In the genomic region with DNA sequence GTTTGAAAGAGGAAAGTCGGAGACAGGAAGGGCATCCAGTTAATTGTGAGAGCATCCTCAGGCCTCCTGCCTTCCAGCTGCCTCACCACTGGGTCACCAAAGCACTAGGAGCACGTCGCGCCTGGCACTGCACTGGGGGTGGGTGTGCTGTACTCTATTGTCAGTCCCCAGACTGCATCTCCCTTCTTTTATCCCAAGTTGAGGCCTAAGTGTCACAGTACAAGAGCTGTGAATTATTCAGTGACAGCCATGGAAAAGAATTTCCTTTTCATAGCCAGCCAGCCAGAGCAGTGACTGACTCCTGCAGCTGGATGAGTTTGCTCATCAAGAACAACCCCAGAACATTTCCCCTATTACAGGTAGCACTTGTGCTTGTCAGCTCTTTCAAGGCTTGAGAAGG, we compare ENCODE assay signal across 11 cellular contexts. TPM values are rescaled to one million over a fixed set of nuclear protein-coding genes. Genes with fewer than 3 reads are reported as not detected.
DNase-seq lines count a peak whose midpoint lies in the region; ATAC-seq, FAIRE-seq and TF ChIP-seq lines count a peak whose summit lies in the region.
"Had no signal": no experiment of that assay in that cellular context is flagged by ENCODE, and none has a peak within 500 bp of the region (broad histone marks: within the 10 kb centered on the region; RNA-seq: fewer than 3 reads in every experiment).

No MANE protein-coding gene starts in this region.

- no peaks in the 10 kb centered on the region for H3K9me3 ChIP-seq in HepG2 (ENCODE audit: low read length)
- H3K9me3 ChIP-seq in right lobe of liver = no peaks in the 10 kb centered on the region
- H3K9me3 ChIP-seq in uterus = no peaks in the 10 kb centered on the region
- H3K9me3 ChIP-seq in tibial nerve = no peaks in the 10 kb centered on the region
- H3K9me3 ChIP-seq: HAP-1 had no signal

- H3K27ac ChIP-seq in HepG2 (ENCODE audit: extremely low read length, insufficient read depth, low read length) (peak overlapping the region; percentile 65), right lobe of liver (no peak overlapping the region), uterus (peak overlapping the region; percentile 25 to 66), tibial nerve (peak overlapping the region in 2 of 4 donors; percentile 12 to 33)

- H3K27me3 ChIP-seq in HepG2 (ENCODE audit: control insufficient read depth in 1 of 2, insufficient read depth in 2 of 2, low read length in 2 of 2) (no peaks in the 10 kb centered on the region), right lobe of liver (no peaks in the 10 kb centered on the region), bronchial epithelial cell (ENCODE audit: control insufficient read depth, insufficient read depth, low read length) (no peaks in the 10 kb centered on the region), uterus (no peaks in the 10 kb centered on the region), tibial nerve (no peaks in the 10 kb centered on the region)

- H3K4me1 ChIP-seq in HepG2 (ENCODE audit: insufficient read depth, low read length) = peaks cover 37% of the 10 kb centered on the region
- peaks cover 0 to 14% (median 7%) of the 10 kb centered on the region in 4 donors for H3K4me1 ChIP-seq in right lobe of liver
- no peaks in the 10 kb centered on the region for H3K4me1 ChIP-seq in uterus
- peaks cover 0 to 49% (median 15%) of the 10 kb centered on the region in 4 donors for H3K4me1 ChIP-seq in tibial nerve
- H3K4me1 ChIP-seq: HAP-1 had no signal

- no peak for TF ChIP-seq CTCF in HepG2 (CRISPR knock-in tag; IDR thresholded peaks at IDR 0.05)
- no peak for TF ChIP-seq CTCF in right lobe of liver (IDR thresholded peaks at IDR 0.05)
- TF ChIP-seq CTCF in bronchial epithelial cell (IDR thresholded peaks at IDR 0.05; ENCODE audit: insufficient read depth, low read length, severe bottlenecking) = no peak
- no peak for TF ChIP-seq CTCF in uterus (IDR thresholded peaks at IDR 0.05)
- TF ChIP-seq CTCF in tibial nerve (IDR thresholded peaks at IDR 0.05) = no peak

- DNase-seq in HepG2 (ENCODE audit: low spot score) = no peak
- DNase-seq in right lobe of liver = no peak
- peak; percentile 30 for DNase-seq in bronchial epithelial cell (ENCODE audit: low read depth)
- DNase-seq in midbrain (lab: John Stamatoyannopoulos, UW) = peak; percentile 46
- no peak for DNase-seq in uterus
- no peak for DNase-seq in DMS79 (lab: John Stamatoyannopoulos, UW)
- DNase-seq in NCI-H1092 (lab: John Stamatoyannopoulos, UW) = no peak
- no peak for DNase-seq in tibial nerve (ENCODE audit: low spot score in 2 of 2)
- DNase-seq: effector CD4-positive, alpha-beta T cell; stimulated activated CD4-positive, alpha-beta T cell treated with anti-CD3 and anti-CD28 coated beads, Interleukin-1b, Interleukin-23, amount 100 ng/mL, for 48 hours had no signal

- H3K4me3 ChIP-seq in HepG2 (replicated peaks in 1 of 3; ENCODE audit: insufficient read depth in 1 of 3, low read depth in 2 of 3, low read length in 3 of 3) (no peak overlapping the region), right lobe of liver (no peak overlapping the region), bronchial epithelial cell (ENCODE audit: low read depth, low read length) (no peak overlapping the region), uterus (no peak overlapping the region), tibial nerve (no peak overlapping the region)
- H3K4me3 ChIP-seq: HAP-1 had no signal

- intact Hi-C loops in HepG2 (cut with micrococcal nuclease; ENCODE audit: unreplicated experiment) = no loop called here
- intact Hi-C loops in right lobe of liver (cut with DNase I) = loop anchor here in 1 of 2 donors (10.0 kb wide), 1 partner anchor 118 kb away; no protein-coding TSS in a partner anchor
- intact Hi-C loops in uterus (cut with DNase I; ENCODE audit: low total_unique reads) = loop anchor here (10.0 kb wide), 1 partner anchor 118 kb away; no protein-coding TSS in a partner anchor

- TF ChIP-seq EP300 in HepG2 (IDR thresholded peaks at IDR 0.05; ENCODE audit: low read depth in 2 of 2, low read length in 2 of 2) = no peak
- TF ChIP-seq EP300 in HepG2 (CRISPR knock-in tag; IDR thresholded peaks at IDR 0.05; ENCODE audit: borderline replicate concordance) = no peak
- no peak for TF ChIP-seq EP300 in tibial nerve (IDR thresholded peaks at IDR 0.05)

- WGBS in HepG2 (ENCODE audit: low lambda C conversion rate) = 93% methylated on average over 4 of the region's 4 CpGs
- WGBS in right lobe of liver (ENCODE audit: insufficient coverage, low coverage, low lambda C conversion rate, missing lambda C conversion rate) = 40% methylated on average over 1 of the region's 4 CpGs
- WGBS in tibial nerve, 2 donors = 37 to 46% methylated on average over 4 of the region's 4 CpGs

- POLR2A ChIA-PET in HepG2 (lab: Yijun Ruan, JAX) = interaction anchor here (0.8 to 4.7 kb wide), 3 partner anchors 15 to 51 kb away, joined by 3 to 62 read pairs (median 4); a partner anchor contains a TSS

- no peak for TF ChIP-seq RAD21 in HepG2 (CRISPR knock-in tag; IDR thresholded peaks at IDR 0.05)

- CTCF ChIA-PET in HepG2 (lab: Yijun Ruan, JAX; ENCODE audit: low intra/inter-chr PET ratio, low total read pairs) = no interaction called here

- H4K20me1 ChIP-seq in HepG2 (ENCODE audit: insufficient read depth, low read length) = peaks cover 9% of the 10 kb centered on the region; the same call in 1 of the 2 replicates

- H3K36me3 ChIP-seq in HepG2 (replicated peaks in 1 of 2; ENCODE audit: control insufficient read depth in 1 of 2, insufficient read depth in 2 of 2, low read length in 2 of 2) = peaks cover 36 to 91% of the 10 kb centered on the region in 2 experiments
- peaks cover 7 to 91% (median 31%) of the 10 kb centered on the region in 4 donors for H3K36me3 ChIP-seq in right lobe of liver
- peaks cover 47% of the 10 kb centered on the region for H3K36me3 ChIP-seq in bronchial epithelial cell (ENCODE audit: control insufficient read depth, insufficient read depth, low read length)
- no peaks in the 10 kb centered on the region for H3K36me3 ChIP-seq in uterus
- H3K36me3 ChIP-seq in tibial nerve = peaks cover 7 to 98% (median 35%) of the 10 kb centered on the region in 3 donors

- H2AFZ ChIP-seq in HepG2 (ENCODE audit: low read length) = no peak overlapping the region

- FAIRE-seq in HepG2 (lab: Jason Lieb, UNC) = no peak
- no peak for FAIRE-seq in bronchial epithelial cell (lab: Jason Lieb, UNC)

- H3K4me2 ChIP-seq in HepG2 (ENCODE audit: low read depth, low read length) = peak overlapping the region; percentile 33

- H3K9ac ChIP-seq in HepG2 (ENCODE audit: insufficient read depth, low read depth, low read length) = no peak overlapping the region

- no TSS peak for BruUV-seq in HepG2 (replicated peaks; lab: Mats Ljungman, UMichigan)

- H3K79me2 ChIP-seq in HepG2 (ENCODE audit: insufficient read depth, low read length) = peaks cover 21% of the 10 kb centered on the region

- no peak for TF ChIP-seq POLR2A in HepG2 (IDR thresholded peaks at IDR 0.05; ENCODE audit: insufficient read depth in 1 of 2, low read depth in 2 of 2, low read length in 2 of 2)
- no peak for TF ChIP-seq POLR2A in right lobe of liver (IDR thresholded peaks at IDR 0.05)
- no peak for TF ChIP-seq POLR2A in uterus (IDR thresholded peaks at IDR 0.05)
- TF ChIP-seq POLR2A in tibial nerve (IDR thresholded peaks at IDR 0.05) = no peak

- in situ Hi-C loops in HepG2 (cut with HindIII; ENCODE audit: extremely low pct_ligation_motif_present, low pct_unique_long_range_greater_than_20kb) = no loop called here

- peak; percentile 40 for ATAC-seq in HepG2
- no peak for ATAC-seq in right lobe of liver

RNA-seq across cellular contexts. Expression of a gene that starts 16.3 kb away (rescaled TPM):
- 222 and 227 TPM in 2 replicates for total RNA-seq in HepG2 (2016; rRNA removed; fragmentation: Illumina TruSeq; extraction: Trizol)
- total RNA-seq in HepG2 (2016; cell fraction: cytosol; rRNA removed; fragmentation: Illumina TruSeq; extraction: Trizol; ENCODE audit: low read depth) = 77.4 and 77.5 TPM in 2 replicates
- 223 and 230 TPM in 2 replicates for total RNA-seq in HepG2 (2016; cell fraction: insoluble cytoplasmic fraction; rRNA removed; fragmentation: Illumina TruSeq; extraction: Trizol)
- 134 and 142 TPM in 2 replicates for total RNA-seq in HepG2 (2016; cell fraction: membrane; rRNA removed; fragmentation: Illumina TruSeq; extraction: Trizol)
- 66.4 and 74.6 TPM in 2 replicates for total RNA-seq in HepG2 (2016; cell fraction: nucleus; rRNA removed; fragmentation: Illumina TruSeq; extraction: Trizol)
- 110 and 143 TPM in 2 replicates for polyA plus RNA-seq in HepG2 (2011; rRNA removed)
- 131 and 141 TPM in 2 replicates for polyA plus RNA-seq in HepG2 (2011; cell fraction: cytosol; rRNA removed)
- 33.5 and 40.0 TPM in 2 replicates for polyA plus RNA-seq in HepG2 (2011; cell fraction: nucleus; rRNA removed)
- 138 and 142 TPM in 2 replicates for polyA plus RNA-seq in HepG2 (2012)
- polyA plus RNA-seq in HepG2 (2016; cell fraction: cytosol; fragmentation: Illumina TruSeq; extraction: Trizol; ENCODE audit: low read depth) = 80.6 and 83.8 TPM in 2 replicates
- 243 and 252 TPM in 2 replicates for polyA plus RNA-seq in HepG2 (2016; cell fraction: insoluble cytoplasmic fraction; fragmentation: Illumina TruSeq; extraction: Trizol; ENCODE audit: low read depth)
- polyA plus RNA-seq in HepG2 (2016; cell fraction: membrane; fragmentation: Illumina TruSeq; extraction: Trizol; ENCODE audit: low read depth) = 122 and 129 TPM in 2 replicates
- 116 and 119 TPM in 2 replicates for polyA plus RNA-seq in HepG2 (2016; cell fraction: nucleus; fragmentation: Illumina TruSeq; extraction: Trizol; ENCODE audit: insufficient read depth, low read depth)
- 57.2 and 96.3 TPM in 2 replicates for polyA minus RNA-seq in HepG2 (2011; rRNA and poly(A)+ RNA removed; ENCODE audit: low replicate concordance)
- 62.5 and 79.0 TPM in 2 replicates for polyA minus RNA-seq in HepG2 (2011; cell fraction: cytosol; rRNA and poly(A)+ RNA removed)
- polyA minus RNA-seq in HepG2 (2011; cell fraction: nucleus; rRNA and poly(A)+ RNA removed) = 17.6 and 26.5 TPM in 2 replicates
- total RNA-seq in right lobe of liver = 100 to 1,000 TPM in 2 of 6 experiments, 10 to 100 TPM in 4; 52.3 to 154 (median 72.7) TPM
- total RNA-seq in bronchial epithelial cell = 294 and 335 TPM in 2 replicates
- total RNA-seq in uterus = 100 to 1,000 TPM; 111 to 191 (median 141) TPM
- 100 to 1,000 TPM; 165 to 247 (median 223) TPM for total RNA-seq in tibial nerve

RNA-seq across cellular contexts. Expression of a gene that starts 37.8 kb away (rescaled TPM):
- total RNA-seq in HepG2 (2016; rRNA removed; fragmentation: Illumina TruSeq; extraction: Trizol) (not detected in 2 replicates), right lobe of liver (not detected), bronchial epithelial cell (not detected in 2 replicates), uterus (1 to 10 TPM in 2 of 4 donors, under 1 TPM in 2; 0.26 to 1.6 (median 0.99) TPM), tibial nerve (not detected)
- total RNA-seq in HepG2 (2016; cell fraction: cytosol; rRNA removed; fragmentation: Illumina TruSeq; extraction: Trizol; ENCODE audit: low read depth) = not detected in 2 replicates
- not detected in 2 replicates for total RNA-seq in HepG2 (2016; cell fraction: insoluble cytoplasmic fraction; rRNA removed; fragmentation: Illumina TruSeq; extraction: Trizol)
- not detected in 2 replicates for total RNA-seq in HepG2 (2016; cell fraction: membrane; rRNA removed; fragmentation: Illumina TruSeq; extraction: Trizol)
- not detected in 2 replicates for total RNA-seq in HepG2 (2016; cell fraction: nucleus; rRNA removed; fragmentation: Illumina TruSeq; extraction: Trizol)
- polyA plus RNA-seq in HepG2 (2011; rRNA removed) = not detected in 2 replicates
- polyA plus RNA-seq in HepG2 (2011; cell fraction: cytosol; rRNA removed) = 0.04 TPM in 1 of 2 replicates, not detected in the other
- 0.07 TPM in 1 of 2 replicates, not detected in the other for polyA plus RNA-seq in HepG2 (2011; cell fraction: nucleus; rRNA removed)
- not detected in 2 replicates for polyA plus RNA-seq in HepG2 (2012)
- not detected in 2 replicates for polyA plus RNA-seq in HepG2 (2016; cell fraction: cytosol; fragmentation: Illumina TruSeq; extraction: Trizol; ENCODE audit: low read depth)
- not detected in 2 replicates for polyA plus RNA-seq in HepG2 (2016; cell fraction: insoluble cytoplasmic fraction; fragmentation: Illumina TruSeq; extraction: Trizol; ENCODE audit: low read depth)
- polyA plus RNA-seq in HepG2 (2016; cell fraction: membrane; fragmentation: Illumina TruSeq; extraction: Trizol; ENCODE audit: low read depth) = not detected in 2 replicates
- not detected in 2 replicates for polyA plus RNA-seq in HepG2 (2016; cell fraction: nucleus; fragmentation: Illumina TruSeq; extraction: Trizol; ENCODE audit: insufficient read depth, low read depth)
- polyA minus RNA-seq in HepG2 (2011; rRNA and poly(A)+ RNA removed; ENCODE audit: low replicate concordance) = not detected in 2 replicates
- not detected in 2 replicates for polyA minus RNA-seq in HepG2 (2011; cell fraction: cytosol; rRNA and poly(A)+ RNA removed)
- not detected in 2 replicates for polyA minus RNA-seq in HepG2 (2011; cell fraction: nucleus; rRNA and poly(A)+ RNA removed)

RNA-seq across cellular contexts. Expression of a gene that starts 51.2 kb away (rescaled TPM):
- 24.1 and 38.8 TPM in 2 replicates for total RNA-seq in HepG2 (2016; rRNA removed; fragmentation: Illumina TruSeq; extraction: Trizol)
- total RNA-seq in HepG2 (2016; cell fraction: cytosol; rRNA removed; fragmentation: Illumina TruSeq; extraction: Trizol; ENCODE audit: low read depth) = 4.5 and 5.6 TPM in 2 replicates
- total RNA-seq in HepG2 (2016; cell fraction: insoluble cytoplasmic fraction; rRNA removed; fragmentation: Illumina TruSeq; extraction: Trizol) = 25.0 and 37.4 TPM in 2 replicates
- 7.5 and 7.7 TPM in 2 replicates for total RNA-seq in HepG2 (2016; cell fraction: membrane; rRNA removed; fragmentation: Illumina TruSeq; extraction: Trizol)
- total RNA-seq in HepG2 (2016; cell fraction: nucleus; rRNA removed; fragmentation: Illumina TruSeq; extraction: Trizol) = 13.4 and 14.4 TPM in 2 replicates
- polyA plus RNA-seq in HepG2 (2011; rRNA removed) = 15.9 and 16.1 TPM in 2 replicates
- polyA plus RNA-seq in HepG2 (2011; cell fraction: cytosol; rRNA removed) = 15.4 and 20.4 TPM in 2 replicates
- 7.7 and 9.8 TPM in 2 replicates for polyA plus RNA-seq in HepG2 (2011; cell fraction: nucleus; rRNA removed)
- 13.6 and 14.9 TPM in 2 replicates for polyA plus RNA-seq in HepG2 (2012)
- polyA plus RNA-seq in HepG2 (2016; cell fraction: cytosol; fragmentation: Illumina TruSeq; extraction: Trizol; ENCODE audit: low read depth) = 0.58 and 0.62 TPM in 2 replicates
- 27.2 and 28.0 TPM in 2 replicates for polyA plus RNA-seq in HepG2 (2016; cell fraction: insoluble cytoplasmic fraction; fragmentation: Illumina TruSeq; extraction: Trizol; ENCODE audit: low read depth)
- polyA plus RNA-seq in HepG2 (2016; cell fraction: membrane; fragmentation: Illumina TruSeq; extraction: Trizol; ENCODE audit: low read depth) = 2.4 and 2.7 TPM in 2 replicates
- polyA plus RNA-seq in HepG2 (2016; cell fraction: nucleus; fragmentation: Illumina TruSeq; extraction: Trizol; ENCODE audit: insufficient read depth, low read depth) = 15.6 TPM in 2 replicates
- polyA minus RNA-seq in HepG2 (2011; rRNA and poly(A)+ RNA removed; ENCODE audit: low replicate concordance) = 51.9 and 55.1 TPM in 2 replicates
- polyA minus RNA-seq in HepG2 (2011; cell fraction: cytosol; rRNA and poly(A)+ RNA removed) = 24.8 and 24.9 TPM in 2 replicates
- polyA minus RNA-seq in HepG2 (2011; cell fraction: nucleus; rRNA and poly(A)+ RNA removed) = 16.0 and 19.8 TPM in 2 replicates
- 100 to 1,000 TPM in 2 of 6 experiments, 10 to 100 TPM in 4; 45.4 to 133 (median 76.5) TPM for total RNA-seq in right lobe of liver
- total RNA-seq in bronchial epithelial cell = 11.5 and 14.7 TPM in 2 replicates
- total RNA-seq in uterus = 10 to 100 TPM; 10.3 to 42.2 (median 30.0) TPM
- total RNA-seq in tibial nerve = 10 to 100 TPM; 30.0 to 42.6 (median 32.6) TPM

Comparison
In these comparisons a context has a peak if more than half of its experiments do, and no peak if none do; other contexts are left out.
1. H3K27ac ChIP-seq: peak in HepG2 (single experiment) and uterus (2 of 2); none in right lobe of liver (0 of 3).
2. DNase-seq: peak in bronchial epithelial cell (single experiment) and midbrain (single experiment); none in HepG2 (single experiment), right lobe of liver (0 of 3), uterus (0 of 2), DMS79 (single experiment), NCI-H1092 (single experiment) and tibial nerve (0 of 2).